Comparison of ENCODE assay signal across 18 cellular contexts in the genomic region with DNA sequence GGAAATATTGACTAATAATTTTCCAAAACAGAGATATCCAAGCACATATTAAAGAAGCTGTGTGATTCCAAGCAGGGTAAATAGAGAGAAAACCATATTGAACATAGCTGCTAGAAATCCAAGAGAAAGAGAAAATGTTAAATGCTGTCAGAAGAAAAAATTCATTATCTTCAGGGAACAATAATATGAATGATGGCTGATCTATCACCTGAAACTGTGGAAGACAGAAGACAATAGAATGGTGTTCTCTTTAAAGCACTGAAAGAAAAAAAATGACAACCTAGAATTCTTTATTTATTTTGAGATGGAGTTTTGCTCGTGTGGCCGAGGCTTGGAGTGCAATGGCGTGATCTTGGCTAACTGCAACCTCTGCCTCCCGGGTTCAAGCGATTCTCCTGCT. TPM values are rescaled to one million over a fixed set of nuclear protein-coding genes. Genes with fewer than 3 reads are reported as not detected.
"Had no signal": no experiment of that assay in that cellular context is flagged by ENCODE, and none has a peak within 500 bp of the region (broad histone marks: within the 10 kb centered on the region; RNA-seq: fewer than 3 reads in every experiment).

No MANE protein-coding gene starts in this region.

- FAIRE-seq: frontal cortex, pancreas had no signal

- H3K4me3 Mint-ChIP-seq: neural progenitor cell had no signal

- H3K9me3 Mint-ChIP-seq: activated naive CD4-positive, alpha-beta T cell treated with anti-CD3 and anti-CD28 coated beads, Interleukin-2, amount 50 U/mL, for 72 hours; activated T-helper 2 cell treated with anti-CD3 and anti-CD28 coated beads, Interferon-gamma antibody, Interleukin-2, Interleukin-4, amounts not matched to agents 10 μg/mL and 5 μg/mL and 100 μg/mL, durations not matched to agents 14 hours and 24 hours and 36 hours; immature natural killer cell had no signal

- DNase-seq: activated CD4-positive, alpha-beta T cell treated with anti-CD3 and anti-CD28 coated beads for 4 hours; activated CD8-positive, alpha-beta memory T cell treated with anti-CD3 and anti-CD28 coated beads, Interleukin-2, amount 50 U/mL, for 48 hours; brain microvascular endothelial cell; cerebellar nuclear complex; dermis blood vessel endothelial cell; heart left ventricle; immature natural killer cell; pancreas; stimulated activated CD4-positive, alpha-beta T cell treated with anti-CD3 and anti-CD28 coated beads, Interleukin-12 subunit alpha, Interleukin-12 subunit beta, amount 100 ng/mL, for 4 hours; stimulated activated CD4-positive, alpha-beta T cell treated with anti-CD3 and anti-CD28 coated beads, Interleukin-2, amount 100 ng/mL, for 24 hours; tibial artery; uterus; WERI-Rb-1 had no signal

- H3K27me3 ChIP-seq: brain microvascular endothelial cell, heart left ventricle, neural progenitor cell, pancreas, tibial artery, uterus had no signal

- H3K36me3 Mint-ChIP-seq: immature natural killer cell had no signal

- H3K4me2 ChIP-seq: neural progenitor cell had no signal

- H3K9me3 ChIP-seq: heart left ventricle, pancreas, tibial artery, uterus had no signal

- H3K4me3 ChIP-seq: heart left ventricle, neural progenitor cell, pancreas, tibial artery, uterus had no signal

- H3K36me3 ChIP-seq: brain microvascular endothelial cell, heart left ventricle, pancreas, tibial artery, uterus had no signal

- ATAC-seq: activated naive CD4-positive, alpha-beta T cell treated with anti-CD3 and anti-CD28 coated beads, Interleukin-2, amount 50 U/mL, for 72 hours; heart left ventricle; pancreas had no signal

- H3K4me1 ChIP-seq: neural progenitor cell had no signal

- H3K27ac ChIP-seq: brain microvascular endothelial cell, epithelial cell of prostate, heart left ventricle, neural progenitor cell, pancreas, tibial artery, WERI-Rb-1 had no signal

- H3K9ac ChIP-seq: neural progenitor cell had no signal

- H2AFZ ChIP-seq: neural progenitor cell had no signal

- H3K27ac Mint-ChIP-seq: activated T-helper 2 cell treated with anti-CD3 and anti-CD28 coated beads, Interferon-gamma antibody, Interleukin-2, Interleukin-4, amounts not matched to agents 10 μg/mL and 5 μg/mL and 100 μg/mL, durations not matched to agents 14 hours and 24 hours and 36 hours had no signal

RNA-seq across cellular contexts. Expression of a gene that starts 41.7 kb away (rescaled TPM):
- polyA plus RNA-seq: immature natural killer cell had no signal
